Comparison of ENCODE assay signal across 14 cellular contexts in genomic region chr9:124381073-124381945, GRCh38. TPM values are rescaled to one million over a fixed set of nuclear protein-coding genes. Genes with fewer than 3 reads are reported as not detected.
A peak's percentile ranks its signal among the peaks of the same experiment; 100 is the strongest.
DNase-seq lines count a peak whose midpoint lies in the region; ATAC-seq and TF ChIP-seq lines count a peak whose summit lies in the region.
"Had no signal": no experiment of that assay in that cellular context is flagged by ENCODE, and none has a peak within 500 bp of the region (broad histone marks: within the 10 kb centered on the region; RNA-seq: fewer than 3 reads in every experiment).

No MANE protein-coding gene starts in this region.

- H3K4me3 ChIP-seq in HL-60 (replicated peaks; ENCODE audit: insufficient read depth, low read length), result no peak overlapping the region
- H3K4me3 ChIP-seq: thoracic aorta had no signal

- H3K36me3 Mint-ChIP-seq in activated CD8-positive, alpha-beta T cell treated with anti-CD3 and anti-CD28 coated beads for 36 hours (ENCODE audit: low read depth), result peaks cover 30% of the 10 kb centered on the region

- H3K27ac Mint-ChIP-seq in activated CD8-positive, alpha-beta T cell treated with anti-CD3 and anti-CD28 coated beads for 36 hours, result peak overlapping the region; percentile 36
- H3K27ac Mint-ChIP-seq: activated naive CD8-positive, alpha-beta T cell had no signal

- no peaks in the 10 kb centered on the region for H3K27me3 ChIP-seq in HL-60 (ENCODE audit: insufficient read depth, poor library complexity, severe bottlenecking)

- H3K27ac ChIP-seq in HL-60 (replicated peaks), result peak overlapping the region; percentile 98
- H3K27ac ChIP-seq: thoracic aorta had no signal

- intact Hi-C loops in activated CD8-positive, alpha-beta T cell treated with anti-CD3 and anti-CD28 coated beads for 36 hours (cut with micrococcal nuclease), result no loop called here

- TF ChIP-seq CTCF in HL-60 (IDR thresholded peaks at IDR 0.05; ENCODE audit: insufficient read depth, low read length), result no peak
- TF ChIP-seq CTCF in activated CD8-positive, alpha-beta T cell treated with anti-CD3 and anti-CD28 coated beads for 36 hours (IDR thresholded peaks at IDR 0.05), result no peak

- H3K27me3 Mint-ChIP-seq in activated CD8-positive, alpha-beta T cell treated with anti-CD3 and anti-CD28 coated beads for 36 hours, result no peaks in the 10 kb centered on the region
- H3K27me3 Mint-ChIP-seq: activated naive CD8-positive, alpha-beta T cell had no signal

- no peak overlapping the region for H3K4me3 Mint-ChIP-seq in activated CD8-positive, alpha-beta T cell treated with anti-CD3 and anti-CD28 coated beads for 36 hours
- H3K4me3 Mint-ChIP-seq: activated naive CD8-positive, alpha-beta T cell had no signal

- POLR2A ChIA-PET in activated CD8-positive, alpha-beta T cell treated with anti-CD3 and anti-CD28 coated beads for 36 hours (lab: Charles Lee), result interaction anchor here (0.6 kb wide), 1 partner anchor 235 kb away, joined by 3 read pairs; no protein-coding TSS in a partner anchor

- CTCF ChIA-PET in activated CD8-positive, alpha-beta T cell treated with anti-CD3 and anti-CD28 coated beads for 36 hours (lab: Charles Lee), result no interaction called here

- peaks cover 18% of the 10 kb centered on the region for H3K4me1 Mint-ChIP-seq in activated CD8-positive, alpha-beta T cell treated with anti-CD3 and anti-CD28 coated beads for 36 hours (ENCODE audit: low read depth)

- ATAC-seq in activated CD8-positive, alpha-beta T cell treated with anti-CD3 and anti-CD28 coated beads for 36 hours, result peak; percentile 77
- peak; percentile 67 for ATAC-seq in left lobe of liver
- ATAC-seq in GM19023 (IDR thresholded peaks at IDR 0.05; ENCODE audit: unreplicated experiment), result no peak
- ATAC-seq: activated CD4-positive, CD25-positive, alpha-beta regulatory T cell treated with anti-CD3 and anti-CD28 coated beads, Interleukin-2, amount 50 U/mL, for 24 hours had no signal

- H3K9me3 Mint-ChIP-seq in activated CD8-positive, alpha-beta T cell treated with anti-CD3 and anti-CD28 coated beads for 36 hours, result no peaks in the 10 kb centered on the region

- DNase-seq in AML-193 (lab: John Stamatoyannopoulos, UW) (peak; percentile 98 to 99), HL-60 (ENCODE audit: low read depth in 1 of 2, low spot score in 1 of 2) (peak; percentile 88 to 93), left lobe of liver (ENCODE audit: low spot score) (no peak), HPDE6-E6E7 (ENCODE audit: extremely low spot score) (no peak), activated gamma-delta T cell treated with Interleukin-2 at 50 U/mL for 16 hours (no peak)
- peak; percentile 20 for DNase-seq in activated CD8-positive, alpha-beta T cell treated with anti-CD3 and anti-CD28 coated beads for 36 hours
- DNase-seq in activated CD8-positive, alpha-beta memory T cell treated with anti-CD3 and anti-CD28 coated beads, Interleukin-2, amount 50 U/mL, for 4 hours, result no peak
- DNase-seq: DMS 273 treated with DMSO at 0.1 percent for 48 hours; H7; stimulated activated CD4-positive, alpha-beta T cell treated with anti-CD3 and anti-CD28 coated beads, Interleukin-2, amount 100 ng/mL, for 24 hours had no signal

RNA-seq across cellular contexts. Expression of gene PSMB7, which starts 33.9 kb away (rescaled TPM):
- total RNA-seq in activated CD8-positive, alpha-beta T cell treated with anti-CD3 and anti-CD28 coated beads for 36 hours, result 100 to 1,000 TPM; 155 to 170 TPM
- total RNA-seq in left lobe of liver, result 86.0 TPM

Comparison
In these comparisons a context has a peak if more than half of its experiments do, and no peak if none do; other contexts are left out.
1. DNase-seq: peak in AML-193 (2 of 2), HL-60 (2 of 2) and activated CD8-positive, alpha-beta T cell treated with anti-CD3 and anti-CD28 coated beads for 36 hours (single experiment); none in left lobe of liver (single experiment), HPDE6-E6E7 (single experiment), activated gamma-delta T cell treated with Interleukin-2 at 50 U/mL for 16 hours (single experiment) and activated CD8-positive, alpha-beta memory T cell treated with anti-CD3 and anti-CD28 coated beads, Interleukin-2, amount 50 U/mL, for 4 hours (single experiment).